In genomic region chr10:47420305-47421056, GRCh38 we compare ENCODE assay signal across 19 cellular contexts. TPM values are rescaled to one million over a fixed set of nuclear protein-coding genes. Genes with fewer than 3 reads are reported as not detected.
DNase-seq lines count a peak whose midpoint lies in the region; ATAC-seq, FAIRE-seq and TF ChIP-seq lines count a peak whose summit lies in the region.
"Had no signal": no experiment of that assay in that cellular context is flagged by ENCODE, and none has a peak within 500 bp of the region (broad histone marks: within the 10 kb centered on the region; RNA-seq: fewer than 3 reads in every experiment).

No MANE protein-coding gene starts in this region.

- DNase-seq in AG08396 (ENCODE audit: low spot score) (peak; percentile 1), H9 (no peak), H1 (ENCODE audit: low read depth in 1 of 2, low spot score in 2 of 2) (no peak), nephron progenitor cell (no peak), KG1 (lab: John Stamatoyannopoulos, UW) (no peak)
- DNase-seq in activated CD4-positive, alpha-beta T cell treated with anti-CD3 and anti-CD28 coated beads for 48 hours, result no peak
- no peak for DNase-seq in effector CD4-positive, alpha-beta T cell
- DNase-seq: DMS79 treated with DMSO at 0.1 percent for 48 hours, GDM1, NCI-H1417 treated with DMSO at 0.1 percent for 48 hours, NCI-H2029, NCI-H2171 treated with DMSO at 0.1 percent for 48 hours, NCI-H510A had no signal

- CTCF ChIA-PET in H1 (lab: Charles Lee; ENCODE audit: partially characterized antibody), result no interaction called here

- H2AK5ac ChIP-seq in H9 (ENCODE audit: insufficient read length, low read length) (no peak overlapping the region), H1 (ENCODE audit: low read depth, low read length) (no peak overlapping the region)

- H3K4me1 ChIP-seq in H9 (ENCODE audit: insufficient read depth, low read length) (no peaks in the 10 kb centered on the region; the same call in 1 of the 2 replicates), H1 (replicated peaks in 1 of 4; ENCODE audit: control insufficient read depth in 3 of 4, insufficient read depth in 4 of 4, low read length in 3 of 4) (peaks cover 0 to 10% (median 7%) of the 10 kb centered on the region in 4 experiments; a peak in 6 of 7 replicates)

- H3K27ac Mint-ChIP-seq in H9 (peak overlapping the region in 1 of 3 experiments; percentile 29; a peak in 1 of 7 replicates), nephron progenitor cell (peak overlapping the region; percentile 87)
- H3K27ac Mint-ChIP-seq: CD14-positive monocyte had no signal

- H2AFZ ChIP-seq in H9 (ENCODE audit: low read length) (no peak overlapping the region), H1 (ENCODE audit: low read length) (peak overlapping the region; percentile 67)

- H2BK20ac ChIP-seq in H9 (ENCODE audit: low read depth, low read length, poor library complexity, severe bottlenecking) (no peak overlapping the region), H1 (ENCODE audit: low read length) (no peak overlapping the region)

- H2BK120ac ChIP-seq in H9 (ENCODE audit: low read depth, low read length, poor library complexity, severe bottlenecking) (no peak overlapping the region), H1 (replicated peaks; ENCODE audit: low read depth, low read length) (no peak overlapping the region)

- H3K27ac ChIP-seq in H9 (ENCODE audit: insufficient read length, low read depth, low read length), result no peak overlapping the region
- H3K27ac ChIP-seq in H1 (ENCODE audit: low read depth, low read length), result 0 out of 2 replicates have a peak overlapping the region, but pooled peaks have one; percentile 19

- no peak overlapping the region for H2BK15ac ChIP-seq in H9 (ENCODE audit: low read depth, low read length)
- H2BK15ac ChIP-seq in H1 (ENCODE audit: low read length), result no peak overlapping the region; the same call in 1 of the 2 replicates

- H3K4me1 Mint-ChIP-seq in H9, result peaks cover 15 to 19% of the 10 kb centered on the region in 2 experiments
- peaks cover 22% of the 10 kb centered on the region for H3K4me1 Mint-ChIP-seq in nephron progenitor cell
- H3K4me1 Mint-ChIP-seq: CD14-positive monocyte, IgD-negative memory B cell had no signal

- POLR2A ChIA-PET in H1 (lab: Charles Lee; ENCODE audit: partially characterized antibody), result interaction anchor here (1.5 kb wide), 1 partner anchor 29 kb away, joined by 3 read pairs; no protein-coding TSS in a partner anchor

- H4K20me1 ChIP-seq in H9 (ENCODE audit: control insufficient read depth, insufficient read depth, insufficient read length), result no peaks in the 10 kb centered on the region
- no peaks in the 10 kb centered on the region for H4K20me1 ChIP-seq in H1 (replicated peaks in 1 of 2; ENCODE audit: control insufficient read depth in 1 of 2, insufficient read depth in 2 of 2, low read length in 2 of 2)

- H3K14ac ChIP-seq in H9 (ENCODE audit: insufficient read depth, low read length), result no peak overlapping the region
- H3K14ac ChIP-seq in H1 (ENCODE audit: insufficient read length), result no peak overlapping the region

- WGBS in H9 (ENCODE audit: extremely low coverage, insufficient read length, low lambda C conversion rate), result no CpG with 5 or more reads among the region's 14 CpGs
- 70% methylated on average over 14 of the region's 14 CpGs; no CpG with 5 or more reads in 1 of the 2 experiments for WGBS in H1 (ENCODE audit: extremely low coverage in 1 of 2, insufficient coverage in 1 of 2, insufficient read length in 1 of 2, insufficient replicate concordance in 2 of 2, low coverage in 1 of 2, low lambda C conversion rate in 2 of 2, missing lambda C conversion rate in 1 of 2), 2 experiments

- H3K4me3 ChIP-seq in H1 (ENCODE audit: extremely low read depth in 1 of 4, insufficient read depth in 2 of 4, low read depth in 3 of 4, low read length in 4 of 4), result no peak overlapping the region

- H3K23me2 ChIP-seq in H9 (ENCODE audit: insufficient read length, low read depth, low read length, poor library complexity, severe bottlenecking) (no peaks in the 10 kb centered on the region), H1 (ENCODE audit: low read depth, low read length) (peaks cover 7% of the 10 kb centered on the region; the same call in 1 of the 2 replicates)

- no peak overlapping the region for H2BK5ac ChIP-seq in H9 (ENCODE audit: insufficient read length, low read length)
- no peak overlapping the region for H2BK5ac ChIP-seq in H1 (ENCODE audit: low read depth, low read length)

- H4K8ac ChIP-seq in H9 (replicated peaks; ENCODE audit: insufficient read length, low read depth, low read length) (no peak overlapping the region), H1 (ENCODE audit: extremely low read depth, insufficient read depth, low read length) (no peak overlapping the region; the same call in 1 of the 2 replicates)

- H3K56ac ChIP-seq in H9 (ENCODE audit: insufficient read length, low read depth, low read length) (no peak overlapping the region), H1 (replicated peaks; ENCODE audit: insufficient read length, low read depth, low read length) (no peak overlapping the region)

- no peaks in the 10 kb centered on the region for H3K9me3 ChIP-seq in H9 (ENCODE audit: control insufficient read depth, low read depth, low read length)
- H3K9me3 ChIP-seq in H1 (ENCODE audit: insufficient read depth in 2 of 2, low read depth in 1 of 2, low read length in 1 of 2), result no peaks in the 10 kb centered on the region

- H3K9me3 Mint-ChIP-seq in H9 (no peaks in the 10 kb centered on the region; a peak in 1 of 5 replicates), nephron progenitor cell (peaks cover 5% of the 10 kb centered on the region)
- H3K9me3 Mint-ChIP-seq: CD14-positive monocyte had no signal

- no peak overlapping the region for H3K4me3 Mint-ChIP-seq in H9
- H3K4me3 Mint-ChIP-seq in nephron progenitor cell, result no peak overlapping the region
- H3K4me3 Mint-ChIP-seq: CD14-positive monocyte, IgD-negative memory B cell had no signal

- no peaks in the 10 kb centered on the region for H3K27me3 Mint-ChIP-seq in H9 (ENCODE audit: low read depth)
- H3K27me3 Mint-ChIP-seq in nephron progenitor cell (ENCODE audit: low read depth, poor library complexity), result no peaks in the 10 kb centered on the region

- no peaks in the 10 kb centered on the region for H3K36me3 Mint-ChIP-seq in H9 (ENCODE audit: insufficient read depth in 1 of 3, low read depth in 3 of 3)
- no peaks in the 10 kb centered on the region for H3K36me3 Mint-ChIP-seq in nephron progenitor cell (ENCODE audit: low read depth)
- H3K36me3 Mint-ChIP-seq: CD14-positive monocyte, IgD-negative memory B cell had no signal

- H3K9ac ChIP-seq in H9 (ENCODE audit: extremely low read depth, insufficient read length, low read length) (no peak overlapping the region), H1 (replicated peaks in 1 of 4; ENCODE audit: extremely low read depth in 1 of 4, low read depth in 3 of 4, low read length in 3 of 4) (peak overlapping the region in 1 of 4 experiments; percentile 21; a peak in 1 of 7 replicates)

- TF ChIP-seq POLR2A in H1 (IDR thresholded peaks at IDR 0.05; ENCODE audit: control extremely low read depth in 1 of 2, low read depth in 2 of 2, low read length in 2 of 2), result no peak

- H3T11ph ChIP-seq in H9 (ENCODE audit: low read length), result no peak overlapping the region

- peak overlapping the region; percentile 36 for H3K18ac ChIP-seq in H9 (ENCODE audit: insufficient read length, low read depth, low read length)
- H3K18ac ChIP-seq in H1 (ENCODE audit: extremely low read depth, low read length), result no peak overlapping the region

- no peak overlapping the region for H2BK12ac ChIP-seq in H9 (ENCODE audit: insufficient read length, low read depth, low read length)
- 0 out of 2 replicates have a peak overlapping the region, but pooled peaks have one; percentile 23 for H2BK12ac ChIP-seq in H1 (ENCODE audit: low read depth, low read length)

- FAIRE-seq in H1 (lab: Jason Lieb, UNC), result no peak
- FAIRE-seq: A204.1, D721Med, GM12892 had no signal

- H3K79me2 ChIP-seq in H9 (ENCODE audit: insufficient read depth, low read length) (no peaks in the 10 kb centered on the region), H1 (ENCODE audit: control insufficient read depth in 1 of 2, insufficient read depth in 2 of 2, low read length in 2 of 2) (no peaks in the 10 kb centered on the region)

- H3K4ac ChIP-seq in H9 (ENCODE audit: low read depth, low read length), result no peak overlapping the region
- H3K4ac ChIP-seq in H1 (replicated peaks; ENCODE audit: insufficient read length, low read depth, low read length), result no peak overlapping the region

- H3K27me3 ChIP-seq in H9 (ENCODE audit: insufficient read depth, low read length), result no peaks in the 10 kb centered on the region
- H3K27me3 ChIP-seq in H1 (replicated peaks in 1 of 4; ENCODE audit: control insufficient read depth in 3 of 4, extremely low read depth in 1 of 4, insufficient read depth in 3 of 4, low read length in 3 of 4), result no peaks in the 10 kb centered on the region

- TF ChIP-seq EP300 in H1 (IDR thresholded peaks at IDR 0.05; ENCODE audit: borderline replicate concordance in 1 of 2, low read depth in 2 of 2, low read length in 2 of 2), result no peak

- H3K36me3 ChIP-seq in H1 (ENCODE audit: control insufficient read depth in 2 of 4, insufficient read depth in 4 of 4, low read length in 3 of 4), result no peaks in the 10 kb centered on the region

- H3K4me2 ChIP-seq in H9 (ENCODE audit: insufficient read depth, insufficient read length, low read length) (no peak overlapping the region), H1 (ENCODE audit: insufficient read depth in 1 of 2, low read depth in 2 of 2, low read length in 2 of 2) (no peak overlapping the region)

- H3K79me1 ChIP-seq in H9 (ENCODE audit: insufficient read depth, low read depth, low read length, poor library complexity, severe bottlenecking) (no peaks in the 10 kb centered on the region), H1 (ENCODE audit: low read depth, low read length) (no peaks in the 10 kb centered on the region)

- no peak for ATAC-seq in GM21737 (IDR thresholded peaks at IDR 0.05; ENCODE audit: unreplicated experiment)

- H3K23ac ChIP-seq in H9 (ENCODE audit: insufficient read length, low read depth, low read length), result no peak overlapping the region
- H3K23ac ChIP-seq in H1 (ENCODE audit: insufficient read length), result no peak overlapping the region

- H4K91ac ChIP-seq in H9 (ENCODE audit: insufficient read length, low read depth, low read length) (no peak overlapping the region), H1 (replicated peaks; ENCODE audit: insufficient read length, low read length) (peak overlapping the region; percentile 30)

- TF ChIP-seq CTCF in H9 (conservative IDR thresholded peaks at IDR 0.05), result no peak
- no peak for TF ChIP-seq CTCF in H1 (IDR thresholded peaks at IDR 0.05; ENCODE audit: control extremely low read depth in 1 of 3, insufficient read depth in 1 of 3, low read depth in 1 of 3, low read length in 3 of 3)
- TF ChIP-seq CTCF in nephron progenitor cell (IDR thresholded peaks at IDR 0.05), result no peak

- no peak overlapping the region for H4K5ac ChIP-seq in H9 (ENCODE audit: insufficient read length, low read depth, low read length)
- no peak overlapping the region for H4K5ac ChIP-seq in H1 (ENCODE audit: insufficient read length, low read depth, low read length)

- TF ChIP-seq RAD21 in H1 (IDR thresholded peaks at IDR 0.05 in 1 of 2, conservative IDR thresholded peaks at IDR 0.05 in 1 of 2; ENCODE audit: low read depth in 2 of 2, low read length in 2 of 2), result no peak

RNA-seq across cellular contexts. Expression of gene ZNF488, which starts 36.4 kb away (rescaled TPM):
- total RNA-seq in H9 (2021), result 2.9 and 3.2 TPM in 2 replicates
- total RNA-seq in H1 (2021; fragmentation: NEBNext Ultra II Directional; extraction: Animal tissue kit (Norgen Biotek cat#: 25700)), result 7.7 and 7.9 TPM in 2 replicates
- 9.6 and 11.4 TPM in 2 replicates for polyA plus RNA-seq in H1 (2011; rRNA removed)
- polyA plus RNA-seq in H1 (2011; cell fraction: cytosol; rRNA removed), result 6.7 TPM
- 8.6 TPM for polyA plus RNA-seq in H1 (2011; cell fraction: nucleus; rRNA removed)
- 7.5 to 8.5 TPM (median 8.1 TPM) in 4 replicates for polyA plus RNA-seq in H1 (2012, experiment 1 of 2)
- polyA plus RNA-seq in H1 (2012, experiment 2 of 2), result 8.3 TPM
- polyA plus RNA-seq in H1 (2013, experiment 1 of 2), result 4.2 TPM
- 4.4 TPM for polyA plus RNA-seq in H1 (2013, experiment 2 of 2)
- 12.5 and 12.9 TPM in 2 replicates for polyA minus RNA-seq in H1 (2011; rRNA and poly(A)+ RNA removed)
- polyA minus RNA-seq in H1 (2011; cell fraction: cytosol; rRNA and poly(A)+ RNA removed), result 4.0 TPM
- 8.1 TPM for polyA minus RNA-seq in H1 (2011; cell fraction: nucleus; rRNA and poly(A)+ RNA removed)
- polyA plus RNA-seq: CD14-positive monocyte, IgD-negative memory B cell had no signal
